ENCODE assay signal across 1 cellular context in genomic region chr3:184335291-184335660, GRCh38.
A peak's percentile ranks its signal among the peaks of the same experiment; 100 is the strongest.
TF ChIP-seq lines count a peak whose summit lies in the region.

No MANE protein-coding gene starts in this region.

TF ChIP-seq in HepG2, 621 proteins besides CTCF, POLR2A, EP300 and RAD21:
- TF ChIP-seq ZNF276 (CRISPR knock-in tag; IDR thresholded peaks at IDR 0.05; ENCODE audit: low read depth) = 0 out of 2 replicates have a peak, but pooled peaks have one; percentile 33
- TF ChIP-seq ZNF558 (CRISPR knock-in tag; IDR thresholded peaks at IDR 0.05; ENCODE audit: borderline replicate concordance) = 0 out of 2 replicates have a peak, but pooled peaks have one; percentile 17
- TF ChIP-seq NCOA2 (CRISPR knock-in tag; IDR thresholded peaks at IDR 0.05) = no peak
- TF ChIP-seq ZNF556 (CRISPR knock-in tag; IDR thresholded peaks at IDR 0.05; ENCODE audit: borderline replicate concordance) = 0 out of 2 replicates have a peak, but pooled peaks have one; percentile 16
- peak; percentile 2; the same call in 1 of the 2 replicates for TF ChIP-seq SIN3A (IDR thresholded peaks at IDR 0.05; ENCODE audit: borderline replicate concordance, low read depth, low read length)
- peak; percentile 89; the same call in 1 of the 2 replicates for TF ChIP-seq PAF1 (CRISPR knock-in tag; IDR thresholded peaks at IDR 0.05)
- no peak for TF ChIP-seq CREB3 (CRISPR knock-in tag; IDR thresholded peaks at IDR 0.05)
- no peak for TF ChIP-seq MED13 (CRISPR knock-in tag; IDR thresholded peaks at IDR 0.05)
- TF ChIP-seq ARNTL (CRISPR knock-in tag; IDR thresholded peaks at IDR 0.05) = 0 out of 2 replicates have a peak, but pooled peaks have one; percentile 39
- TF ChIP-seq ZGPAT (CRISPR knock-in tag; IDR thresholded peaks at IDR 0.05) = no peak
- 0 out of 2 replicates have a peak, but pooled peaks have one; percentile 21 for TF ChIP-seq SP140L (CRISPR knock-in tag; IDR thresholded peaks at IDR 0.05; ENCODE audit: borderline replicate concordance)
- TF ChIP-seq ZBTB34 (CRISPR knock-in tag; IDR thresholded peaks at IDR 0.05) = no peak
- TF ChIP-seq ONECUT2 (CRISPR knock-in tag; IDR thresholded peaks at IDR 0.05) = no peak
- TF ChIP-seq ZNF230 (CRISPR knock-in tag; IDR thresholded peaks at IDR 0.05) = 0 out of 2 replicates have a peak, but pooled peaks have one; percentile 26
- no peak for TF ChIP-seq ZBTB40 (IDR thresholded peaks at IDR 0.05)
- no peak for TF ChIP-seq ZBTB40 (CRISPR knock-in tag; IDR thresholded peaks at IDR 0.05)
